17 cellular contexts compared by ENCODE assay signal in the genomic region with DNA sequence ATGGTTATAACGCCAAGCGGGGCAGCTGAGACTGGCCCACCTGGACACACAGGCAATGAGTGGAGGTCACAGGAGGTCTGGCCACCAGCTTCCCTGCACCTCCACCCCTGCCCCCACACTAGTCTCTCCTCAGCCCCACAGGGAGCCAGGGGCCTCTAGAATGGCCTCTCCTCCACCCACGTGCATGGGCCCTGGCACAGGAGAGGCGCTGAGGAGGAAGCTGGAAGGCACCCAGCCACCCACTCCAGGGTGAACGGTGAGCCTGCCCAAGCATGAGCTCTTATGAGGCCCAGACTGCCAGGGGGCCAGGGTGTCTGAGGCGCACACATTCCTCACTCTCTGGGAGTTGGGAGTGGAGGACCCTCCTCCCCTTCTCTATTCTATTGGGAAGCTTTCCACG. TPM values are rescaled to one million over a fixed set of nuclear protein-coding genes. Genes with fewer than 3 reads are reported as not detected.
DNase-seq lines count a peak whose midpoint lies in the region; ATAC-seq and TF ChIP-seq lines count a peak whose summit lies in the region.
"Had no signal": no experiment of that assay in that cellular context is flagged by ENCODE, and none has a peak within 500 bp of the region (broad histone marks: within the 10 kb centered on the region; RNA-seq: fewer than 3 reads in every experiment).

No MANE protein-coding gene starts in this region.

- no peak overlapping the region for H3K27ac ChIP-seq in H9 (ENCODE audit: insufficient read length, low read depth, low read length)
- H3K27ac ChIP-seq in lower lobe of right lung, result peak overlapping the region; percentile 31
- H3K27ac ChIP-seq: 22Rv1, hepatocyte had no signal

- no peak overlapping the region for H2BK15ac ChIP-seq in H9 (ENCODE audit: low read depth, low read length)

- H3K79me2 ChIP-seq in H9 (ENCODE audit: insufficient read depth, low read length), result peaks cover 6% of the 10 kb centered on the region; the same call in 1 of the 2 replicates
- H3K79me2 ChIP-seq: hepatocyte had no signal

- H2BK12ac ChIP-seq in H9 (ENCODE audit: insufficient read length, low read depth, low read length), result no peak overlapping the region

- H3K79me1 ChIP-seq in H9 (ENCODE audit: insufficient read depth, low read depth, low read length, poor library complexity, severe bottlenecking), result no peaks in the 10 kb centered on the region

- H3K27me3 Mint-ChIP-seq in H9 (ENCODE audit: low read depth) (no peaks in the 10 kb centered on the region), natural killer cell (ENCODE audit: low read depth in 2 of 2) (no peaks in the 10 kb centered on the region)
- H3K27me3 Mint-ChIP-seq: activated CD4-positive, alpha-beta memory T cell treated with anti-CD3 and anti-CD28 coated beads, Interleukin-2, amount 10 ng/mL, durations not matched to agents 7 days and 5 days had no signal

- H2BK120ac ChIP-seq in H9 (ENCODE audit: low read depth, low read length, poor library complexity, severe bottlenecking), result no peak overlapping the region

- DNase-seq in DMS 273 (lab: John Stamatoyannopoulos, UW; ENCODE audit: unreplicated experiment) (peak; percentile 38), DMS 273 treated with DMSO at 0.1 percent for 48 hours (lab: John Stamatoyannopoulos, UW) (no peak), H9 (no peak), astrocyte of the hippocampus (ENCODE audit: low read depth, low spot score) (peak; percentile 26), lower lobe of right lung (peak; percentile 86), cortex of kidney (lab: John Stamatoyannopoulos, UW) (no peak), cerebellum (ENCODE audit: low spot score) (no peak), natural killer cell (no peak)
- DNase-seq: activated CD4-positive, alpha-beta memory T cell treated with anti-CD3 and anti-CD28 coated beads, Interleukin-2, amount 10 ng/mL, durations not matched to agents 7 days and 5 days; cerebellar nuclear complex; endodermal cell; NCI-H1436; NCI-H2227 treated with DMSO at 0.1 percent for 48 hours; stimulated activated CD4-positive, alpha-beta T cell treated with anti-CD3 and anti-CD28 coated beads, Interleukin-4, amount 100 ng/mL, for 4 hours had no signal

- no peak overlapping the region for H2AFZ ChIP-seq in H9 (ENCODE audit: low read length)
- H2AFZ ChIP-seq: hepatocyte had no signal

- no peak overlapping the region for H4K8ac ChIP-seq in H9 (replicated peaks; ENCODE audit: insufficient read length, low read depth, low read length)

- no peaks in the 10 kb centered on the region for H3K27me3 ChIP-seq in H9 (ENCODE audit: insufficient read depth, low read length)
- H3K27me3 ChIP-seq in lower lobe of right lung (ENCODE audit: low read depth), result no peaks in the 10 kb centered on the region
- H3K27me3 ChIP-seq: hepatocyte had no signal

- H3K4me3 Mint-ChIP-seq in H9 (no peak overlapping the region), natural killer cell (no peak overlapping the region)
- H3K4me3 Mint-ChIP-seq: activated CD4-positive, alpha-beta memory T cell treated with anti-CD3 and anti-CD28 coated beads, Interleukin-2, amount 10 ng/mL, durations not matched to agents 7 days and 5 days; endodermal cell had no signal

- H3K27ac Mint-ChIP-seq in H9, result peak overlapping the region in 2 of 3 experiments; percentile 8 to 81; a peak in 2 of 7 replicates
- H3K27ac Mint-ChIP-seq in natural killer cell, result no peak overlapping the region
- H3K27ac Mint-ChIP-seq: endodermal cell had no signal

- H3K9me3 ChIP-seq in H9 (ENCODE audit: control insufficient read depth, low read depth, low read length) (no peaks in the 10 kb centered on the region), lower lobe of right lung (no peaks in the 10 kb centered on the region)

- H2BK5ac ChIP-seq in H9 (ENCODE audit: insufficient read length, low read length), result no peak overlapping the region

- H3K4me1 ChIP-seq in H9 (ENCODE audit: insufficient read depth, low read length), result no peaks in the 10 kb centered on the region
- H3K4me1 ChIP-seq in lower lobe of right lung, result no peaks in the 10 kb centered on the region

- H3K4me1 Mint-ChIP-seq in H9, result peaks cover 27 to 38% of the 10 kb centered on the region in 2 experiments
- peaks cover 17 to 19% of the 10 kb centered on the region in 2 donors for H3K4me1 Mint-ChIP-seq in natural killer cell

- no peak overlapping the region for H3K56ac ChIP-seq in H9 (ENCODE audit: insufficient read length, low read depth, low read length)

- H3K4me3 ChIP-seq in lower lobe of right lung, result no peak overlapping the region
- H3K4me3 ChIP-seq: hepatocyte, smooth muscle cell had no signal

- H3K23ac ChIP-seq in H9 (ENCODE audit: insufficient read length, low read depth, low read length), result no peak overlapping the region

- H3K4me2 ChIP-seq in H9 (ENCODE audit: insufficient read depth, insufficient read length, low read length), result no peak overlapping the region
- H3K4me2 ChIP-seq: hepatocyte, smooth muscle cell had no signal

- TF ChIP-seq CTCF in H9 (conservative IDR thresholded peaks at IDR 0.05), result no peak
- no peak for TF ChIP-seq CTCF in lower lobe of right lung (IDR thresholded peaks at IDR 0.05)
- no peak for TF ChIP-seq CTCF in natural killer cell (IDR thresholded peaks at IDR 0.05)

- H3K36me3 ChIP-seq in lower lobe of right lung, result no peaks in the 10 kb centered on the region

- H3T11ph ChIP-seq in H9 (ENCODE audit: low read length), result no peak overlapping the region

- intact Hi-C loops in lower lobe of right lung (cut with DNase I), result no loop called here
- intact Hi-C loops in natural killer cell (cut with micrococcal nuclease), result no loop called here

- no peak overlapping the region for H4K5ac ChIP-seq in H9 (ENCODE audit: insufficient read length, low read depth, low read length)

- no peak overlapping the region for H3K18ac ChIP-seq in H9 (ENCODE audit: insufficient read length, low read depth, low read length)

- no peak overlapping the region for H2BK20ac ChIP-seq in H9 (ENCODE audit: low read depth, low read length, poor library complexity, severe bottlenecking)

- H3K9me3 Mint-ChIP-seq in H9 (no peaks in the 10 kb centered on the region), natural killer cell (no peaks in the 10 kb centered on the region)
- H3K9me3 Mint-ChIP-seq: activated CD4-positive, alpha-beta memory T cell treated with anti-CD3 and anti-CD28 coated beads, Interleukin-2, amount 10 ng/mL, durations not matched to agents 7 days and 5 days; endodermal cell had no signal

- no peak overlapping the region for H3K14ac ChIP-seq in H9 (ENCODE audit: insufficient read depth, low read length)

- H2AK5ac ChIP-seq in H9 (ENCODE audit: insufficient read length, low read length), result no peak overlapping the region

- ATAC-seq in lower lobe of right lung (peak; percentile 80 to 86), natural killer cell (no peak)

- no peak overlapping the region for H3K4ac ChIP-seq in H9 (ENCODE audit: low read depth, low read length)

- no peaks in the 10 kb centered on the region for H3K23me2 ChIP-seq in H9 (ENCODE audit: insufficient read length, low read depth, low read length, poor library complexity, severe bottlenecking)

- H3K36me3 Mint-ChIP-seq in H9 (ENCODE audit: insufficient read depth in 1 of 3, low read depth in 3 of 3) (peaks cover 8 to 49% (median 22%) of the 10 kb centered on the region in 3 experiments; a peak in 5 of 7 replicates), natural killer cell (no peaks in the 10 kb centered on the region)

- H4K91ac ChIP-seq in H9 (ENCODE audit: insufficient read length, low read depth, low read length), result no peak overlapping the region

- no peak overlapping the region for H3K9ac ChIP-seq in H9 (ENCODE audit: extremely low read depth, insufficient read length, low read length)

- no CpG with 5 or more reads among the region's 7 CpGs for WGBS in H9 (ENCODE audit: extremely low coverage, insufficient read length, low lambda C conversion rate)

- peaks cover 3% of the 10 kb centered on the region for H4K20me1 ChIP-seq in H9 (ENCODE audit: control insufficient read depth, insufficient read depth, insufficient read length)

RNA-seq across cellular contexts. Expression of a gene that starts 22.2 kb away (rescaled TPM):
- 69.2 and 78.6 TPM in 2 replicates for total RNA-seq in H9 (2021)
- 9.2 TPM for total RNA-seq in lower lobe of right lung
- 74.2 TPM for total RNA-seq in cerebellum
- total RNA-seq in natural killer cell, result 10 to 100 TPM; 23.2 to 27.3 (median 24.9) TPM

Comparison
In these comparisons a context has a peak if more than half of its experiments do, and no peak if none do; other contexts are left out.
1. DNase-seq: peak in DMS 273 (single experiment), astrocyte of the hippocampus (single experiment) and lower lobe of right lung (single experiment); none in DMS 273 treated with DMSO at 0.1 percent for 48 hours (single experiment), H9 (single experiment), cortex of kidney (single experiment), cerebellum (single experiment) and natural killer cell (single experiment).
2. H3K27ac Mint-ChIP-seq: peak in H9 (2 of 3); none in natural killer cell (0 of 2).
3. ATAC-seq: peak in lower lobe of right lung (2 of 2); none in natural killer cell (0 of 3).